Comparison of ENCODE assay signal across 21 cellular contexts in genomic region chr1:29599826-29600225, GRCh38.
"Had no signal": no experiment of that assay in that cellular context is flagged by ENCODE, and none has a peak within 500 bp of the region (broad histone marks: within the 10 kb centered on the region; RNA-seq: fewer than 3 reads in every experiment).

No MANE protein-coding gene starts in this region.

- H3K27ac ChIP-seq: SJSA1, SK-N-MC had no signal

- DNase-seq: KBM-7, MG63, NCI-H1092, NCI-H1105 treated with DMSO at 0.1 percent for 48 hours, NCI-H1417 treated with DMSO at 0.1 percent for 48 hours, NCI-H146, NCI-H1694 treated with DMSO at 0.1 percent for 48 hours, NCI-H1930, NCI-H2081, NCI-H2107, NCI-H2227 treated with DMSO at 0.1 percent for 48 hours, NCI-H446, NCI-H510A, NCI-H524 treated with DMSO at 0.1 percent for 48 hours, NCI-H69, NCI-H774, Right ventricle myocardium superior, RPMI8226, SIG-M5 had no signal

- H3K4me3 ChIP-seq: MG63, SJSA1, SK-N-MC had no signal

- H3K27me3 ChIP-seq: MG63, SJSA1 had no signal

- H3K4me1 ChIP-seq: SJSA1 had no signal

- H3K9me3 ChIP-seq: MG63, SJSA1 had no signal

- H3K36me3 ChIP-seq: MG63, SJSA1 had no signal
